Comparison of ENCODE assay signal across 9 cellular contexts in the genomic region with DNA sequence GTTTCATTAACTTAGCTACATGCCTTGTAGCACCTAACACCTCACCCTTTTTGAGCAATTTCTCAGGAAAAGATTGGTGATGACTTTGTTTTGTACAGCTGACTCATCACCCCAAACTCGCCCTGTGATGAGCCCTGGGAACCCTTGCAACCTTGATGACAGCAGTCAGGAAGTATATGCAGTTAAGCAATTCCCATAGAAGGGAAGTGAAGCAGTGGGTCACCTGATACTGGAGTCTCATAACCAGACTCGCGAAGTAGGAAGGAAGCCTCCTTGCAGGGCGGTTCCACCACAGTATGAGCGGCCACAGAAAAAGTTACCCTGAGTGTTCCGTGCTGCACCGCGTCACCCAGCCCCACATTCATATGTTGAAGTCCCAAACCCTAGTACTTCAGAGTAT.
DNase-seq lines count a peak whose midpoint lies in the region; TF ChIP-seq lines count a peak whose summit lies in the region.
"Had no signal": no experiment of that assay in that cellular context is flagged by ENCODE, and none has a peak within 500 bp of the region (broad histone marks: within the 10 kb centered on the region; RNA-seq: fewer than 3 reads in every experiment).

No MANE protein-coding gene starts in this region.

- H3K18ac ChIP-seq in mesenchymal stem cell (ENCODE audit: low read depth in 1 of 2, low read length in 2 of 2): no peak overlapping the region

- WGBS in mesenchymal stem cell: 81% methylated on average over 5 of the region's 8 CpGs

- no peak overlapping the region for H3K27ac Mint-ChIP-seq in mesothelial cell of epicardium

- H3K27ac ChIP-seq in mesenchymal stem cell (ENCODE audit: low read length, poor library complexity, severe bottlenecking): no peak overlapping the region

- H3K9me3 Mint-ChIP-seq in mesothelial cell of epicardium: peaks cover 5% of the 10 kb centered on the region

- H3K23ac ChIP-seq in mesenchymal stem cell (ENCODE audit: low read length in 2 of 2): no peak overlapping the region

- H3K14ac ChIP-seq in mesenchymal stem cell (ENCODE audit: low read length in 2 of 2): no peak overlapping the region

- H3K4me3 Mint-ChIP-seq in mesothelial cell of epicardium: no peak overlapping the region

- H3K4me2 ChIP-seq in mesenchymal stem cell (ENCODE audit: low read length, poor library complexity, severe bottlenecking): no peak overlapping the region

- H3K4me1 ChIP-seq in mesenchymal stem cell (ENCODE audit: control insufficient read depth, insufficient read depth, low read depth, low read length): peaks cover 5% of the 10 kb centered on the region

- H3K27me3 Mint-ChIP-seq in mesothelial cell of epicardium (ENCODE audit: low read depth): no peaks in the 10 kb centered on the region

- H4K91ac ChIP-seq in mesenchymal stem cell (ENCODE audit: low read length): no peak overlapping the region

- H3K9ac ChIP-seq in mesenchymal stem cell (ENCODE audit: low read length): no peak overlapping the region

- H3K27me3 ChIP-seq in mesenchymal stem cell (ENCODE audit: control insufficient read depth in 1 of 2, insufficient read depth in 1 of 2, low read length in 2 of 2): no peaks in the 10 kb centered on the region

- peaks cover 4% of the 10 kb centered on the region for H3K9me3 ChIP-seq in mesenchymal stem cell (ENCODE audit: control insufficient read depth, low read length)

- H3K4me3 ChIP-seq in cardiac fibroblast (replicated peaks in 1 of 2; ENCODE audit: low read depth in 2 of 2, low read length in 2 of 2) (no peak overlapping the region), mesenchymal stem cell (ENCODE audit: insufficient read depth in 1 of 2, low read depth in 1 of 2, low read length in 2 of 2) (no peak overlapping the region)

- H2AFZ ChIP-seq in mesenchymal stem cell (ENCODE audit: low read depth, low read length): no peak overlapping the region

- H2BK120ac ChIP-seq in mesenchymal stem cell (ENCODE audit: low read depth, low read length): no peak overlapping the region

- peak; percentile 54 for DNase-seq in EL
- DNase-seq in LHCN-M2 (ENCODE audit: low read depth): peak; percentile 50
- peak; percentile 11 to 79 for DNase-seq in cardiac fibroblast (ENCODE audit: low read depth in 2 of 2)
- DNase-seq in mesenchymal stem cell: peak; percentile 10
- DNase-seq in ecto neural progenitor cell (ENCODE audit: low spot score): no peak
- DNase-seq in NCI-H146 treated with DMSO at 0.1 percent for 48 hours (lab: John Stamatoyannopoulos, UW; ENCODE audit: unreplicated experiment): no peak
- DNase-seq in mesothelial cell of epicardium (ENCODE audit: low spot score in 2 of 2, unreplicated experiment in 2 of 2): no peak
- no peak for DNase-seq in DMS114 treated with DMSO at 0.1 percent for 48 hours (lab: John Stamatoyannopoulos, UW; ENCODE audit: unreplicated experiment)
- DNase-seq: hippocampal formation had no signal

- no peaks in the 10 kb centered on the region for H3K36me3 Mint-ChIP-seq in mesothelial cell of epicardium

- TF ChIP-seq CTCF in cardiac fibroblast (IDR thresholded peaks at IDR 0.05; ENCODE audit: low read depth, low read length) (no peak), mesothelial cell of epicardium (IDR thresholded peaks at IDR 0.05; ENCODE audit: unreplicated experiment) (no peak)

- no peak overlapping the region for H3K4ac ChIP-seq in mesenchymal stem cell (ENCODE audit: low read depth in 1 of 2, low read length in 2 of 2)

- H3K79me1 ChIP-seq in mesenchymal stem cell (replicated peaks; ENCODE audit: low read length, poor library complexity, severe bottlenecking): no peaks in the 10 kb centered on the region

- peaks cover 7% of the 10 kb centered on the region for H3K4me1 Mint-ChIP-seq in mesothelial cell of epicardium

- H2BK5ac ChIP-seq in mesenchymal stem cell (ENCODE audit: low read depth, low read length, poor library complexity, severe bottlenecking): no peak overlapping the region

- H4K8ac ChIP-seq in mesenchymal stem cell (ENCODE audit: low read length): no peak overlapping the region

- no peak overlapping the region for H2BK12ac ChIP-seq in mesenchymal stem cell (ENCODE audit: low read length in 2 of 2)

- no peak overlapping the region for H2BK15ac ChIP-seq in mesenchymal stem cell (ENCODE audit: low read depth, poor library complexity, severe bottlenecking)

- H2AK5ac ChIP-seq in mesenchymal stem cell (ENCODE audit: low read length, severe bottlenecking): peak overlapping the region; percentile 84

- H3K36me3 ChIP-seq in mesenchymal stem cell (ENCODE audit: control insufficient read depth in 1 of 2, insufficient read depth in 2 of 2, low read depth in 1 of 2, low read length in 2 of 2): no peaks in the 10 kb centered on the region

Comparison
In these comparisons a context has a peak if more than half of its experiments do, and no peak if none do; other contexts are left out.
1. DNase-seq: peak in EL (single experiment), LHCN-M2 (single experiment), cardiac fibroblast (2 of 2) and mesenchymal stem cell (single experiment); none in ecto neural progenitor cell (single experiment), NCI-H146 treated with DMSO at 0.1 percent for 48 hours (single experiment), mesothelial cell of epicardium (0 of 2) and DMS114 treated with DMSO at 0.1 percent for 48 hours (single experiment).